In the genomic region with DNA sequence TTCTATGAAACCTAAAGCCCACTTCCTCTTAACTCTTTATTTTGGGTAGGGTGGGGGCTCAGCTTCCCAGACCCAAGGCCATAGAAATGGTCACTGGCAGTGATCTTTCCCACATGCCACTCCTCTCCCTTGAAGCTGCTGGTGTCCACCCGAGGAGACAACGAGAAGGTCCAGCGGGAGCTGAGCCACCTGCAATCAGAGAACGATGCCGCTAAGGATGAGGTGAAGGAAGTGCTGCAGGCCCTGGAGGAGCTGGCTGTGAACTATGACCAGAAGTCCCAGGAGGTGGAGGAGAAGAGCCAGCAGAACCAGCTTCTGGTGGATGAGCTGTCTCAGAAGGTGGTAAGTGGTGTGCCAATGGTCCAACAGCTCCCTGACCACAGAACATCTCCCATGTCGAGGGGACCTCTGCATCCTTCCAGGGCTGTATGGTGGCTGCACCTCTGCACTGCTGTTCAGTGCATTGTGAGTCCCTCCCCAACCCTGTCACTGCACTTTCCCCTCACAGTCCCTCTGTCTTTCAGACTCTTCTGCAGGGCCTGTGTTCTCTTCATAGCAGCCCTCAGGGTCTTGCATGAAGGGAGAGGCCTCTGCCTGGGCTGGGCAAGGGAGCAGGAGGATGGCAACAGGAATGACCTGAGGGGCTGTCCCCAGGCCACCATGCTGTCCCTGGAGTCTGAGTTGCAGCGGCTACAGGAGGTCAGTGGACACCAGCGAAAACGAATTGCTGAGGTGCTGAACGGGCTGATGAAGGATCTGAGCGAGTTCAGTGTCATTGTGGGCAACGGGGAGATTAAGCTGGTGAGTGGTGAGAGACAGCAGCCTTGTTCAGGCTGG, we compare ENCODE assay signal across 18 cellular contexts. TPM values are rescaled to one million over a fixed set of nuclear protein-coding genes. Genes with fewer than 3 reads are reported as not detected.
A peak's percentile ranks its signal among the peaks of the same experiment; 100 is the strongest.
DNase-seq lines count a peak whose midpoint lies in the region; ATAC-seq and TF ChIP-seq lines count a peak whose summit lies in the region.
"Had no signal": no experiment of that assay in that cellular context is flagged by ENCODE, and none has a peak within 500 bp of the region (broad histone marks: within the 10 kb centered on the region; RNA-seq: fewer than 3 reads in every experiment).

No MANE protein-coding gene starts in this region.

- no peak overlapping the region for H4K8ac ChIP-seq in IMR-90 (ENCODE audit: low read depth in 2 of 2, low read length in 2 of 2)

- no peak overlapping the region for H3K18ac ChIP-seq in IMR-90 (ENCODE audit: low read depth, low read length)

- H3K4me3 ChIP-seq in IMR-90 (ENCODE audit: insufficient read depth, low read depth, low read length): no peak overlapping the region
- H3K4me3 ChIP-seq: BLaER1, GM12878, GM23248 had no signal

- POLR2A ChIA-PET in IMR-90 (lab: Charles Lee; ENCODE audit: unreplicated experiment): no interaction called here

- H3K4me1 ChIP-seq in IMR-90 (ENCODE audit: control insufficient read depth, insufficient read depth, low read length): no peaks in the 10 kb centered on the region
- H3K4me1 ChIP-seq: BLaER1 had no signal

- H4K20me1 ChIP-seq in IMR-90 (ENCODE audit: insufficient read depth, low read length): no peaks in the 10 kb centered on the region
- H4K20me1 ChIP-seq: BLaER1 had no signal

- H3K27me3 Mint-ChIP-seq in neural crest cell (ENCODE audit: low read depth): no peaks in the 10 kb centered on the region

- no peaks in the 10 kb centered on the region for H3K79me1 ChIP-seq in IMR-90 (ENCODE audit: low read depth in 1 of 2, low read length in 2 of 2)

- 93% methylated on average over 5 of the region's 12 CpGs; no CpG with 5 or more reads in 1 of the 2 experiments for WGBS in IMR-90 (ENCODE audit: extremely low coverage in 2 of 2, insufficient read length in 1 of 2), 2 experiments

- H2AFZ ChIP-seq in IMR-90 (replicated peaks; ENCODE audit: low read length, poor library complexity): no peak overlapping the region
- H2AFZ ChIP-seq: GM23248 had no signal

- H3K36me3 ChIP-seq in IMR-90 (ENCODE audit: control insufficient read depth, insufficient read depth, low read length): no peaks in the 10 kb centered on the region
- H3K36me3 ChIP-seq: BLaER1 had no signal

- H3K36me3 Mint-ChIP-seq in neural crest cell (ENCODE audit: low read depth): peaks cover 3% of the 10 kb centered on the region
- H3K36me3 Mint-ChIP-seq: CD4-positive, CD25-positive, alpha-beta regulatory T cell had no signal

- in situ Hi-C loops in IMR-90 (cut with MboI; ENCODE audit: low sequenced_read_pairs): no loop called here

- no peak overlapping the region for H2BK20ac ChIP-seq in IMR-90 (ENCODE audit: low read depth, low read length)

- no peak for TF ChIP-seq CTCF in IMR-90 (conservative IDR thresholded peaks at IDR 0.05; ENCODE audit: low read depth, low read length)
- TF ChIP-seq CTCF in neural crest cell (conservative IDR thresholded peaks at IDR 0.05): no peak
- no peak for TF ChIP-seq CTCF in GM10266 (IDR thresholded peaks at IDR 0.05; ENCODE audit: control insufficient read depth, insufficient read depth, low read depth, missing control alignments)

- no TSS peak for BruUV-seq in IMR-90 (replicated peaks; lab: Mats Ljungman, UMichigan)

- H3K4ac ChIP-seq in IMR-90 (ENCODE audit: low read depth, low read length): no peak overlapping the region

- H3K27me3 ChIP-seq in IMR-90 (ENCODE audit: control insufficient read depth, insufficient read depth, low read length): peaks cover 16% of the 10 kb centered on the region
- H3K27me3 ChIP-seq: BLaER1 had no signal

- ATAC-seq in IMR-90 (ENCODE audit: low read depth) (no peak), esophagus mucosa (peak; percentile 30)
- ATAC-seq: CD8-positive, alpha-beta T cell; GM12878 had no signal

- no peak overlapping the region for H3K56ac ChIP-seq in IMR-90 (ENCODE audit: extremely low read depth, insufficient read depth, low read length)

- peak overlapping the region; percentile 28 for H2AK9ac ChIP-seq in IMR-90 (replicated peaks; ENCODE audit: low read depth, low read length, poor library complexity)

- no peak overlapping the region for H3K4me2 ChIP-seq in IMR-90 (ENCODE audit: low read depth, low read length)
- H3K4me2 ChIP-seq: BLaER1 had no signal

- H4K5ac ChIP-seq in IMR-90 (ENCODE audit: low read depth, low read length): no peak overlapping the region

- peak overlapping the region; percentile 46 for H3K27ac Mint-ChIP-seq in neural crest cell (ENCODE audit: unreplicated experiment)
- H3K27ac Mint-ChIP-seq: B cell; CD8-positive, alpha-beta T cell had no signal

- no peak overlapping the region for H3K14ac ChIP-seq in IMR-90 (replicated peaks; ENCODE audit: low read depth, low read length)

- no peaks in the 10 kb centered on the region for H3K9me3 Mint-ChIP-seq in neural crest cell
- H3K9me3 Mint-ChIP-seq: CD4-positive, CD25-positive, alpha-beta regulatory T cell; CD8-positive, alpha-beta T cell had no signal

- DNase-seq in IMR-90 (no peak), neural crest cell (ENCODE audit: low read depth, low spot score) (no peak), NCI-H226 (no peak), GM10266 (ENCODE audit: extremely low spot score) (no peak), nucleus accumbens (lab: John Stamatoyannopoulos, UW) (no peak)
- DNase-seq: Caco-2; CD4-positive, CD25-positive, alpha-beta regulatory T cell; CD8-positive, alpha-beta T cell; DMS153; DND-41; GM23248; H7; HCEC 1CT had no signal

- H2BK120ac ChIP-seq in IMR-90 (ENCODE audit: low read depth, low read length): no peak overlapping the region

- no peak overlapping the region for H2BK5ac ChIP-seq in IMR-90 (ENCODE audit: low read depth, low read length, poor library complexity, severe bottlenecking)

- no peak overlapping the region for H3K27ac ChIP-seq in IMR-90 (ENCODE audit: insufficient read depth, low read length)
- H3K27ac ChIP-seq: BLaER1, C4-2B, GM23248 had no signal

- no peak overlapping the region for H3K23ac ChIP-seq in IMR-90 (ENCODE audit: low read depth, low read length)

- TF ChIP-seq RAD21 in IMR-90 (IDR thresholded peaks at IDR 0.05; ENCODE audit: low read length): no peak

- CTCF ChIA-PET in IMR-90 (lab: Yijun Ruan, JAX): no interaction called here

- H3K9me3 ChIP-seq in IMR-90 (ENCODE audit: control insufficient read depth, insufficient read depth, low read length): no peaks in the 10 kb centered on the region
- H3K9me3 ChIP-seq: BLaER1, Caco-2 had no signal

- dilution Hi-C loops in IMR-90 (cut with HindIII; ENCODE audit: low sequenced_read_pairs, unreplicated experiment): loop anchor here (25.0 kb wide), 1 partner anchor 90 kb away; no protein-coding TSS in a partner anchor

- no peaks in the 10 kb centered on the region for H3K4me1 Mint-ChIP-seq in neural crest cell
- H3K4me1 Mint-ChIP-seq: B cell; CD4-positive, CD25-positive, alpha-beta regulatory T cell had no signal

- H3K9ac ChIP-seq in IMR-90 (ENCODE audit: low read depth, low read length): no peak overlapping the region
- H3K9ac ChIP-seq: BLaER1, GM23248 had no signal

- intact Hi-C loops in IMR-90 (cut with micrococcal nuclease): no loop called here

- H3K9me1 ChIP-seq in IMR-90 (ENCODE audit: insufficient read depth, low read length): no peaks in the 10 kb centered on the region

- no peak overlapping the region for H2BK15ac ChIP-seq in IMR-90 (ENCODE audit: low read depth, low read length)

- no peak overlapping the region for H3K4me3 Mint-ChIP-seq in neural crest cell
- H3K4me3 Mint-ChIP-seq: B cell; CD4-positive, CD25-positive, alpha-beta regulatory T cell; CD8-positive, alpha-beta T cell had no signal

- no peak overlapping the region for H2AK5ac ChIP-seq in IMR-90 (ENCODE audit: low read depth, low read length)

- no peak for TF ChIP-seq POLR2A in IMR-90 (IDR thresholded peaks at IDR 0.05; ENCODE audit: low read depth, low read length)

- no peak overlapping the region for H4K91ac ChIP-seq in IMR-90 (ENCODE audit: insufficient read depth, low read depth, low read length)

TF ChIP-seq in IMR-90, 13 proteins besides CTCF, POLR2A, EP300 and RAD21 (continues in another document):
- TF ChIP-seq RFX5 (IDR thresholded peaks at IDR 0.05; ENCODE audit: low read depth, low read length): no peak
- TF ChIP-seq, protein P1, sequence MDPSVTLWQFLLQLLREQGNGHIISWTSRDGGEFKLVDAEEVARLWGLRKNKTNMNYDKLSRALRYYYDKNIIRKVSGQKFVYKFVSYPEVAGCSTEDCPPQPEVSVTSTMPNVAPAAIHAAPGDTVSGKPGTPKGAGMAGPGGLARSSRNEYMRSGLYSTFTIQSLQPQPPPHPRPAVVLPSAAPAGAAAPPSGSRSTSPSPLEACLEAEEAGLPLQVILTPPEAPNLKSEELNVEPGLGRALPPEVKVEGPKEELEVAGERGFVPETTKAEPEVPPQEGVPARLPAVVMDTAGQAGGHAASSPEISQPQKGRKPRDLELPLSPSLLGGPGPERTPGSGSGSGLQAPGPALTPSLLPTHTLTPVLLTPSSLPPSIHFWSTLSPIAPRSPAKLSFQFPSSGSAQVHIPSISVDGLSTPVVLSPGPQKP (IDR thresholded peaks at IDR 0.05; ENCODE audit: borderline replicate concordance, low read depth, low read length): no peak

RNA-seq across cellular contexts. Expression of a gene that starts 18.8 kb away (rescaled TPM):
- 12.5 and 14.4 TPM in 2 replicates for total RNA-seq in IMR-90 (2012; rRNA removed)
- polyA plus RNA-seq in IMR-90 (2012; rRNA removed): 20.0 and 23.1 TPM in 2 replicates
- polyA plus RNA-seq in IMR-90 (2012; cell fraction: cytosol; rRNA removed): 12.2 and 14.9 TPM in 2 replicates
- polyA plus RNA-seq in IMR-90 (2012; cell fraction: nucleus; rRNA removed; ENCODE audit: low replicate concordance): 6.3 and 18.0 TPM in 2 replicates
- total RNA-seq in esophagus mucosa: 35.8 TPM
- total RNA-seq in neural crest cell: 15.9 and 17.3 TPM in 2 replicates

RNA-seq across cellular contexts. Expression of a gene that starts 22.3 kb away (rescaled TPM):
- total RNA-seq in IMR-90 (2012; rRNA removed) (under 0.01 and 0.18 TPM in 2 replicates), esophagus mucosa (0.16 TPM), neural crest cell (16.9 and 20.8 TPM in 2 replicates)
- 0.09 and 0.15 TPM in 2 replicates for polyA plus RNA-seq in IMR-90 (2012; rRNA removed)
- 0.03 and 0.10 TPM in 2 replicates for polyA plus RNA-seq in IMR-90 (2012; cell fraction: cytosol; rRNA removed)
- polyA plus RNA-seq in IMR-90 (2012; cell fraction: nucleus; rRNA removed; ENCODE audit: low replicate concordance): 0.48 and 1.3 TPM in 2 replicates

RNA-seq across cellular contexts. Expression of a gene that starts 25.2 kb away (rescaled TPM):
- total RNA-seq in IMR-90 (2012; rRNA removed) (114 and 125 TPM in 2 replicates), esophagus mucosa (105 TPM), neural crest cell (133 and 138 TPM in 2 replicates)
- 107 and 130 TPM in 2 replicates for polyA plus RNA-seq in IMR-90 (2012; rRNA removed)
- 95.2 and 179 TPM in 2 replicates for polyA plus RNA-seq in IMR-90 (2012; cell fraction: cytosol; rRNA removed)
- 106 and 179 TPM in 2 replicates for polyA plus RNA-seq in IMR-90 (2012; cell fraction: nucleus; rRNA removed; ENCODE audit: low replicate concordance)

RNA-seq across cellular contexts. Expression of a gene that starts 32.5 kb away (rescaled TPM):
- 2.8 and 2.9 TPM in 2 replicates for total RNA-seq in IMR-90 (2012; rRNA removed)
- 13.1 and 14.6 TPM in 2 replicates for polyA plus RNA-seq in IMR-90 (2012; rRNA removed)
- polyA plus RNA-seq in IMR-90 (2012; cell fraction: cytosol; rRNA removed): 6.3 and 10.0 TPM in 2 replicates
- 82.4 and 104 TPM in 2 replicates for polyA plus RNA-seq in IMR-90 (2012; cell fraction: nucleus; rRNA removed; ENCODE audit: low replicate concordance)
- total RNA-seq in esophagus mucosa: 4.1 TPM
- 74.7 and 75.6 TPM in 2 replicates for total RNA-seq in neural crest cell

RNA-seq across cellular contexts. Expression of a gene that starts 39.1 kb away (rescaled TPM):
- total RNA-seq in IMR-90 (2012; rRNA removed): 6.3 and 7.8 TPM in 2 replicates
- polyA plus RNA-seq in IMR-90 (2012; rRNA removed): 17.1 and 17.9 TPM in 2 replicates
- 10.7 and 11.9 TPM in 2 replicates for polyA plus RNA-seq in IMR-90 (2012; cell fraction: cytosol; rRNA removed)
- polyA plus RNA-seq in IMR-90 (2012; cell fraction: nucleus; rRNA removed; ENCODE audit: low replicate concordance): 81.4 and 123 TPM in 2 replicates
- total RNA-seq in esophagus mucosa: 1.5 TPM
- total RNA-seq in neural crest cell: 41.2 and 43.8 TPM in 2 replicates
- total RNA-seq: B cell had no signal
- polyA plus RNA-seq: CD4-positive, CD25-positive, alpha-beta regulatory T cell had no signal

Comparison
In these comparisons a context has a peak if more than half of its experiments do, and no peak if none do; other contexts are left out.
1. RNA of a gene that starts 22.3 kb away (total RNA-seq): 16.9 to 20.8 TPM in neural crest cell; under 0.01 to 0.18 TPM in IMR-90 and 0.16 TPM in esophagus mucosa (single experiment); every median in the first group is over 10 times any median in the second.